Comparison of ENCODE assay signal across 9 cellular contexts in the genomic region with DNA sequence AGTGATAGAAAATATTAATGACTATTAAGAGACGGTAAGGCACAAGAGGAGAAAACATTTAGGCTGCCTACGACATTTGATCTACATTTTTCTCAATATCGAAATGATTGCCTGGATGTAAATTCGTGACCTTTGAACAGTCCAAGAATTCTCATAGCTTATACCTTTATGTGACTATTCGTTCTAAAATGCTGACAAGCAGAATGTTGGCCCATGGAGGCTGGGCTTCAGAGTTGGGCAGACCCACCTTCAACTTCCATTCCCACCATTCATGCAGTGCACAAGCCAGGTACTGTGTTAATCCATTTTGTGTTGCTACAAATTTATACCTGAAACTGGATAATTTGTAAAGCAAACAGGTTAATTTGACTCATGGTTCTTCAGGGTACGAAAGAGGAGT.
"Had no signal": no experiment of that assay in that cellular context is flagged by ENCODE, and none has a peak within 500 bp of the region (broad histone marks: within the 10 kb centered on the region; RNA-seq: fewer than 3 reads in every experiment).

No MANE protein-coding gene starts in this region.

- H3K4me3 Mint-ChIP-seq: GM23338, HFFc6, IgD-negative memory B cell had no signal

- H3K9me3 ChIP-seq: HAP-1 had no signal

- H3K36me3 ChIP-seq: HAP-1 had no signal

- FAIRE-seq: H1, H54 had no signal

- H3K4me1 ChIP-seq: HAP-1 had no signal

- H3K27ac ChIP-seq: HL-60 had no signal

- H3K36me3 Mint-ChIP-seq: IgD-negative memory B cell had no signal

- H2AFZ ChIP-seq: GM23338 had no signal

- H3K27me3 Mint-ChIP-seq: IgD-negative memory B cell had no signal

- H3K27ac Mint-ChIP-seq: GM23338, HFFc6, IgD-negative memory B cell had no signal

- H3K4me3 ChIP-seq: GM23338, HAP-1 had no signal

- H3K4me1 Mint-ChIP-seq: GM23338, IgD-negative memory B cell had no signal

- H3K9me3 Mint-ChIP-seq: GM23338 had no signal

- DNase-seq: HFFc6, KG1 had no signal

- ATAC-seq: GM23338, HCT116 had no signal

- H3K4me2 ChIP-seq: GM23338 had no signal
